In the genomic region with DNA sequence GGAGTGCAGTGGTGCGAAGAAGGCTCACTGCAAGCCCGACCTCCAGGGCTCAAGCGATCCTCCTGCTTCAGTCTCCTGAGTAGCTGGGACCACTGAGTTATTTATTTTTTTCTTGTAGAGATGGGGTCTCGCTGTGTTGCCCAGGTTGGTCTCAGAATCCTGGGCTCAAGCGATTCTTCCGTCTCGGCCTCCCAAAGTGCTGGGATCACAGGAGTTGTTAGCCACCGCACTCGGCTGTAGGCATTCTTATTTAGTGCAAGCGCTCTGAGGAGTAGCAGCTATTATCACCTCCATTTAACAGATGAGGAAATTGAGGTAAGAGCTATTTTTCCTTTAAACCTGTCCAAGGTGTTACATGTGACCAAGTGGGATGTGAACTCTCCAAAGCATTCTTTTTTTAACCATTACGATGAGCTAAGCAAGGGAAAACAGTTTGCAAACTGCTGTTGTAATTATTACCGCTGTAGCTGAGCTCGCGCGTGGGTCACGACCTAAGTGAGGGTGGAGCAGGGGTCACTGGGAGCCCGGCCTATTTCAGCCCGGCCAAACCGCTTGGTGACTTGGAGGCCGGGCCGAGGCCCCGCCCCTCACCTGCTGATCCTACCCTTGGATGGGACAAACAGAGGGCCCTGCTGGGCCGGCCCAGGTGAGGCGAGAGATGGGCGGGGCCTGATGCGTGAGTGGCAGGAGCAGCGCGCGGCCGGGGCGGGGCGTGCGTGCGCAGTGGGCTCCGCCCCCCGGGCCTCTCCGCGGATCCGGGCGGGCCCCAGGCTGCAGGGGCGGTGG, we compare ENCODE assay signal across 1 cellular context.
TF ChIP-seq lines count a peak whose summit lies in the region.

No MANE protein-coding gene starts in this region.

TF ChIP-seq in HCT116, 20 proteins besides CTCF, POLR2A, EP300 and RAD21 (continued from another document):
- TF ChIP-seq EGR1 (IDR thresholded peaks at IDR 0.05; ENCODE audit: low read depth) (no peak), CEBPB (IDR thresholded peaks at IDR 0.05; ENCODE audit: low read depth) (no peak), FOSL1 (IDR thresholded peaks at IDR 0.05; ENCODE audit: low read depth) (no peak), SRF (IDR thresholded peaks at IDR 0.05; ENCODE audit: low read depth) (no peak), JUND (IDR thresholded peaks at IDR 0.05) (no peak)
TF ChIP-seq in HCT116: peak in this region for 0.
